ENCODE assay signal across 30 cellular contexts in genomic region chr1:230102046-230102445, GRCh38. TPM values are rescaled to one million over a fixed set of nuclear protein-coding genes. Genes with fewer than 3 reads are reported as not detected.
A peak's percentile ranks its signal among the peaks of the same experiment; 100 is the strongest.
DNase-seq lines count a peak whose midpoint lies in the region; TF ChIP-seq lines count a peak whose summit lies in the region.
"Had no signal": no experiment of that assay in that cellular context is flagged by ENCODE, and none has a peak within 500 bp of the region (broad histone marks: within the 10 kb centered on the region; RNA-seq: fewer than 3 reads in every experiment).

No MANE protein-coding gene starts in this region.

- H3K27ac Mint-ChIP-seq in chondrocyte (ENCODE audit: unreplicated experiment) (peak overlapping the region; percentile 78), neural progenitor cell (no peak overlapping the region), immature natural killer cell (peak overlapping the region in 2 of 6 donors; percentile 1 to 21)
- H3K27ac Mint-ChIP-seq: activated naive CD4-positive, alpha-beta T cell treated with anti-CD3 and anti-CD28 coated beads for 36 hours; activated T-cell treated with anti-CD3 and anti-CD28 coated beads, Interleukin-2, amount 50 U/mL, for 72 hours; type B pancreatic cell had no signal

- intact Hi-C loops in dorsolateral prefrontal cortex (cut with DNase I): loop anchor here in 1 of 2 donors (5.0 kb wide), 1 partner anchor 35 kb away; the partner anchor contains the start of gene GALNT2

- H3K4me1 ChIP-seq in BLaER1: peaks cover 87% of the 10 kb centered on the region
- H3K4me1 ChIP-seq in HUES64 (ENCODE audit: insufficient read depth, low read length): peaks cover 50% of the 10 kb centered on the region
- H3K4me1 ChIP-seq in neural progenitor cell: peaks cover 40% of the 10 kb centered on the region

- DNase-seq in chondrocyte (ENCODE audit: low spot score): no peak
- DNase-seq in neural progenitor cell (ENCODE audit: low spot score): no peak
- DNase-seq in stimulated activated CD4-positive, alpha-beta T cell treated with anti-CD3 and anti-CD28 coated beads, Interleukin-15, amount 100 ng/mL, for 24 hours: no peak
- DNase-seq in RKO (ENCODE audit: low spot score): no peak
- DNase-seq in dorsolateral prefrontal cortex: no peak
- no peak for DNase-seq in immature natural killer cell
- DNase-seq: activated CD4-positive, alpha-beta T cell treated with anti-CD3 and anti-CD28 coated beads, Interleukin-2, amount 10 ng/mL, durations not matched to agents 7 days and 5 days; activated naive CD4-positive, alpha-beta T cell treated with anti-CD3 and anti-CD28 coated beads for 36 hours; activated T-cell treated with anti-CD3 and anti-CD28 coated beads, Interleukin-2, amount 50 U/mL, for 72 hours; amygdala; Caco-2; effector memory CD8-positive, alpha-beta T cell; naive B cell; NCI-H1092 treated with DMSO at 0.1 percent for 48 hours; NCI-H187 treated with DMSO at 0.1 percent for 48 hours; NCI-H524; ovary; PC-3; retina; SHP77; small intestine; stimulated activated CD4-positive, alpha-beta T cell treated with anti-CD3 and anti-CD28 coated beads, Interleukin-1b, Interleukin-23, amount 100 ng/mL, for 48 hours; stimulated activated CD8-positive, alpha-beta memory T cell treated with anti-CD3 and anti-CD28 coated beads, Interleukin-4, amount 100 ng/mL, for 48 hours had no signal

- H3K9me3 ChIP-seq in BLaER1 (no peaks in the 10 kb centered on the region), HUES64 (ENCODE audit: insufficient read depth, low read depth, low read length) (no peaks in the 10 kb centered on the region), neural progenitor cell (ENCODE audit: low read depth) (no peaks in the 10 kb centered on the region)
- H3K9me3 ChIP-seq: Caco-2, ovary had no signal

- H3K9me3 Mint-ChIP-seq in chondrocyte (ENCODE audit: low read depth) (no peaks in the 10 kb centered on the region), neural progenitor cell (no peaks in the 10 kb centered on the region), immature natural killer cell (no peaks in the 10 kb centered on the region)
- H3K9me3 Mint-ChIP-seq: activated CD4-positive, alpha-beta T cell treated with anti-CD3 and anti-CD28 coated beads, Interleukin-2, amount 10 ng/mL, durations not matched to agents 7 days and 5 days; activated T-cell treated with anti-CD3 and anti-CD28 coated beads, Interleukin-2, amount 50 U/mL, for 72 hours; effector memory CD8-positive, alpha-beta T cell; type B pancreatic cell had no signal

- H3K4me3 ChIP-seq in BLaER1: no peak overlapping the region
- no peak overlapping the region for H3K4me3 ChIP-seq in HUES64 (ENCODE audit: low read length)
- H3K4me3 ChIP-seq in neural progenitor cell: no peak overlapping the region
- no peak overlapping the region for H3K4me3 ChIP-seq in dorsolateral prefrontal cortex
- H3K4me3 ChIP-seq: coronary artery, GM12878, ovary had no signal

- no peak for TF ChIP-seq CTCF in chondrocyte (IDR thresholded peaks at IDR 0.05)
- TF ChIP-seq CTCF in neural progenitor cell (IDR thresholded peaks at IDR 0.05): no peak
- TF ChIP-seq CTCF in dorsolateral prefrontal cortex (IDR thresholded peaks at IDR 0.05 in 54 of 56, conservative IDR thresholded peaks at IDR 0.05 in 2 of 56; ENCODE audit: low read depth in 1 of 56, partially characterized antibody in 56 of 56): no peak

- H3K4me1 Mint-ChIP-seq in chondrocyte (ENCODE audit: low read depth) (peaks cover 68% of the 10 kb centered on the region), neural progenitor cell (peaks cover 50% of the 10 kb centered on the region), immature natural killer cell (peaks cover 37 to 70% of the 10 kb centered on the region in 2 donors)

- H3K36me3 ChIP-seq in BLaER1 (peaks cover 45% of the 10 kb centered on the region), HUES64 (ENCODE audit: insufficient read depth, low read length) (no peaks in the 10 kb centered on the region), neural progenitor cell (no peaks in the 10 kb centered on the region)
- H3K36me3 ChIP-seq: ovary had no signal

- H3K4me2 ChIP-seq in BLaER1: peak overlapping the region; percentile 91
- H3K4me2 ChIP-seq in neural progenitor cell: peak overlapping the region; percentile 25

- no peaks in the 10 kb centered on the region for H3K27me3 Mint-ChIP-seq in chondrocyte (ENCODE audit: low read depth)
- peaks cover 16% of the 10 kb centered on the region for H3K27me3 Mint-ChIP-seq in neural progenitor cell (ENCODE audit: insufficient read depth, low read depth)
- no peaks in the 10 kb centered on the region for H3K27me3 Mint-ChIP-seq in immature natural killer cell (ENCODE audit: low read depth in 3 of 3)
- H3K27me3 Mint-ChIP-seq: activated CD4-positive, alpha-beta T cell treated with anti-CD3 and anti-CD28 coated beads, Interleukin-2, amount 10 ng/mL, durations not matched to agents 7 days and 5 days; effector memory CD8-positive, alpha-beta T cell; IgD-negative memory B cell; naive B cell had no signal

- H3K27me3 ChIP-seq in BLaER1 (no peaks in the 10 kb centered on the region), HUES64 (ENCODE audit: insufficient read depth, low read length) (no peaks in the 10 kb centered on the region), neural progenitor cell (no peaks in the 10 kb centered on the region), dorsolateral prefrontal cortex (no peaks in the 10 kb centered on the region)
- H3K27me3 ChIP-seq: ovary had no signal

- H2AFZ ChIP-seq in neural progenitor cell (replicated peaks): no peak overlapping the region

- H3F3A ChIP-seq in neural progenitor cell (ENCODE audit: low read depth): peaks cover 5% of the 10 kb centered on the region

- H4K20me1 ChIP-seq in BLaER1: peaks cover 100% of the 10 kb centered on the region
- peaks cover 80% of the 10 kb centered on the region for H4K20me1 ChIP-seq in neural progenitor cell (ENCODE audit: low read depth)

- no peak overlapping the region for H3K4me3 Mint-ChIP-seq in chondrocyte (ENCODE audit: unreplicated experiment)
- H3K4me3 Mint-ChIP-seq in neural progenitor cell: no peak overlapping the region
- H3K4me3 Mint-ChIP-seq in immature natural killer cell: no peak overlapping the region
- H3K4me3 Mint-ChIP-seq: activated CD4-positive, alpha-beta T cell treated with anti-CD3 and anti-CD28 coated beads, Interleukin-2, amount 10 ng/mL, durations not matched to agents 7 days and 5 days; activated naive CD4-positive, alpha-beta T cell treated with anti-CD3 and anti-CD28 coated beads for 36 hours; effector memory CD8-positive, alpha-beta T cell; type B pancreatic cell had no signal

- peak overlapping the region; percentile 11; the same call in 1 of the 2 replicates for H3K27ac ChIP-seq in BLaER1
- peak overlapping the region; percentile 63; the same call in 1 of the 2 replicates for H3K27ac ChIP-seq in HUES64 (ENCODE audit: low read depth, low read length)
- no peak overlapping the region for H3K27ac ChIP-seq in neural progenitor cell
- peak overlapping the region in 2 of 59 donors; percentile 10 to 31 for H3K27ac ChIP-seq in dorsolateral prefrontal cortex
- H3K27ac ChIP-seq: C4-2B, ovary had no signal

- WGBS in HUES64: 62% methylated on average over 5 of the region's 5 CpGs

- peaks cover 72% of the 10 kb centered on the region for H3K79me2 ChIP-seq in neural progenitor cell (ENCODE audit: low read depth)

- H3K36me3 Mint-ChIP-seq in chondrocyte (ENCODE audit: low read depth): no peaks in the 10 kb centered on the region
- peaks cover 4% of the 10 kb centered on the region for H3K36me3 Mint-ChIP-seq in neural progenitor cell
- H3K36me3 Mint-ChIP-seq in immature natural killer cell: peaks cover 0 to 5% (median 5%) of the 10 kb centered on the region in 3 donors

- H3K9ac ChIP-seq in BLaER1 (0 out of 2 replicates have a peak overlapping the region, but pooled peaks have one; percentile 16), HUES64 (ENCODE audit: low read depth, low read length) (peak overlapping the region; percentile 20; the same call in 1 of the 2 replicates), neural progenitor cell (no peak overlapping the region)

RNA-seq across cellular contexts. Expression of gene GALNT2, which starts 35.0 kb away (rescaled TPM):
- 47.1 TPM for polyA plus RNA-seq in HUES64 (2013, experiment 1 of 2)
- 54.1 TPM for polyA plus RNA-seq in HUES64 (2013, experiment 2 of 2)
- total RNA-seq in chondrocyte (210 to 276 TPM (median 223 TPM) in 3 replicates), neural progenitor cell (ENCODE audit: low replicate concordance) (37.6 and 61.4 TPM in 2 replicates), dorsolateral prefrontal cortex (10 to 100 TPM; 32.6 to 75.9 (median 45.2) TPM)
- 10 to 100 TPM; 18.5 to 30.0 (median 22.5) TPM for polyA plus RNA-seq in immature natural killer cell
